Comparison of ENCODE assay signal across 17 cellular contexts in the genomic region with DNA sequence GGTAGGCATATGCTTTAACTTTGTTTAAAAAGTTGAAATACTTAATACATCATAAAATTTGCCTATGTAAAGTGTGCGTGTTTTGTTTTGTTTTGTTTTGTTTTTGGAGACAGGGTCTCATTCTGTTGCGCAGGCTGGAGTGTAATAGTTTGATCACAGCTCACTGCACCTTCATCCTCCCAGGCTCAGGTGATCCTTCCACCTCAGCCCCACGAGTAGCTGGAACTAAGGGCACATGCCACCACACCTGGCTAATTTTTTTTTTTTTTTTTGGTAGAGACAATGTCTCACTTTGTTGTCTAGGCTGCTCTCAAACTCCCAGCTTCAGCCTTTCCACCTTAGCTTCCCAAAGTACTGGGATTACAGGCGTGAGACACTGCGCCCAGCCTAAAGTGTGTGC.
"Had no signal": no experiment of that assay in that cellular context is flagged by ENCODE, and none has a peak within 500 bp of the region (broad histone marks: within the 10 kb centered on the region; RNA-seq: fewer than 3 reads in every experiment).

No MANE protein-coding gene starts in this region.

- H3K9me3 ChIP-seq: adrenal gland, esophagus squamous epithelium, right lobe of liver had no signal

- H3K27me3 ChIP-seq: adrenal gland, cardiac muscle cell, esophagus squamous epithelium, right lobe of liver had no signal

- H3K27ac Mint-ChIP-seq: nephron had no signal

- H3K27ac ChIP-seq: adrenal gland, cardiac muscle cell, esophagus squamous epithelium, right lobe of liver, VCaP had no signal

- H3K36me3 ChIP-seq: adrenal gland, cardiac muscle cell, right lobe of liver had no signal

- ATAC-seq: left ventricle myocardium superior; stimulated activated naive CD8-positive, alpha-beta T cell treated with anti-CD3 and anti-CD28 coated beads, Interleukin-15, Interleukin-2, amounts not matched to agents 100 U/mL and 50 U/mL, for 24 hours had no signal

- DNase-seq: activated CD4-positive, alpha-beta T cell treated with anti-CD3 and anti-CD28 coated beads for 1 hour; activated naive CD4-positive, alpha-beta T cell treated with anti-CD3 and anti-CD28 coated beads, Interleukin-2, amount 50 U/mL, for 16 hours; adrenal gland; esophagus squamous epithelium; kidney glomerular epithelial cell; left ventricle myocardium superior; mesenchymal stem cell; right lobe of liver; stimulated activated CD4-positive, alpha-beta T cell treated with anti-CD3 and anti-CD28 coated beads, Interleukin-4, amount 100 ng/mL, for 4 hours; stimulated activated CD8-positive, alpha-beta memory T cell treated with anti-CD3 and anti-CD28 coated beads, Interleukin-4, amount 100 ng/mL, for 48 hours; stimulated activated naive CD8-positive, alpha-beta T cell treated with anti-CD3 and anti-CD28 coated beads, Interleukin-15, Interleukin-2, amounts not matched to agents 100 U/mL and 50 U/mL, for 24 hours; T-helper 1 cell had no signal

- H3K4me3 Mint-ChIP-seq: nephron had no signal

- H3K4me3 ChIP-seq: adrenal gland, cardiac muscle cell, esophagus squamous epithelium, right lobe of liver, SK-N-MC, smooth muscle cell had no signal
